In the genomic region with DNA sequence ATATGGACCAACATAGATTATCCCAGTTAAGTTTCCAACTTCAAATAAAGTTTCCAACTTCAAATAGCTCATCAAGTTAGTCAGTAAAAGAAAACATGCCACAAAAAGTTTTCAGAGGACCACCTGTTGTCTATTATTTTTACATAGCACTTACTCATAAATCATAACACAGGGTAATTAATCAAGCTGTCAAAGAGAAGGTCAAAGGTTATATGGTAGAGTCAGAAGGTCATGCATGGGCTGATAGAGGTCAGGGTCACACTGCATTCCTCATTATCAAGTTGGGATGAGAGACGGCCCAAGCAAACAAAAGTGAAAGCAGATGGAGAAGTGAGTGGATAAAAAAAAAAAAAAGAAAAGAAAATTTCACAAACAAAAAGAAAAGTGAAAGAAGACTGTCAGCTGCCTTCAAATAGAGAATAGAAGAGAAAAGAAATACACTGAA, we compare ENCODE assay signal across 10 cellular contexts.
DNase-seq lines count a peak whose midpoint lies in the region; ATAC-seq and TF ChIP-seq lines count a peak whose summit lies in the region.
"Had no signal": no experiment of that assay in that cellular context is flagged by ENCODE, and none has a peak within 500 bp of the region (broad histone marks: within the 10 kb centered on the region; RNA-seq: fewer than 3 reads in every experiment).

No MANE protein-coding gene starts in this region.

- H3K4me1 ChIP-seq in MM.1S (ENCODE audit: low read length): no peaks in the 10 kb centered on the region
- H3K4me1 ChIP-seq in uterus: no peaks in the 10 kb centered on the region

- H3K79me2 ChIP-seq in MM.1S (ENCODE audit: low read length): no peaks in the 10 kb centered on the region

- H3K9me3 ChIP-seq in MM.1S (replicated peaks; ENCODE audit: insufficient read depth, low read length) (no peaks in the 10 kb centered on the region), uterus (no peaks in the 10 kb centered on the region)

- no peak overlapping the region for H3K9ac ChIP-seq in MM.1S (ENCODE audit: low read length)

- no peaks in the 10 kb centered on the region; the same call in 1 of the 2 replicates for H3K9me2 ChIP-seq in MM.1S (replicated peaks; ENCODE audit: insufficient read depth, low read length)

- H3K27ac ChIP-seq in MM.1S (ENCODE audit: low read length): no peak overlapping the region
- peak overlapping the region in 1 of 2 donors; percentile 12 for H3K27ac ChIP-seq in uterus
- H3K27ac ChIP-seq: 22Rv1 had no signal

- no peak overlapping the region for H2AFZ ChIP-seq in MM.1S (ENCODE audit: low read length)

- no peak for TF ChIP-seq POLR2A in uterus (IDR thresholded peaks at IDR 0.05)

- intact Hi-C loops in uterus (cut with DNase I; ENCODE audit: low total_unique reads): no loop called here

- H3K27ac Mint-ChIP-seq in osteocyte (ENCODE audit: unreplicated experiment): peak overlapping the region; percentile 29
- H3K27ac Mint-ChIP-seq: progenitor cell of endocrine pancreas had no signal

- no peak for TF ChIP-seq CTCF in MM.1S (IDR thresholded peaks at IDR 0.05; ENCODE audit: low read length)
- no peak for TF ChIP-seq CTCF in choroid plexus epithelial cell (conservative IDR thresholded peaks at IDR 0.05; ENCODE audit: low read depth, low read length)
- no peak for TF ChIP-seq CTCF in osteocyte (IDR thresholded peaks at IDR 0.05)
- TF ChIP-seq CTCF in uterus (IDR thresholded peaks at IDR 0.05): no peak

- DNase-seq in DMS53 (lab: John Stamatoyannopoulos, UW): peak; percentile 6
- DNase-seq in DMS53 treated with DMSO at 0.1 percent for 48 hours (lab: John Stamatoyannopoulos, UW; ENCODE audit: unreplicated experiment): no peak
- peak; percentile 20 for DNase-seq in MM.1S
- DNase-seq in choroid plexus epithelial cell (ENCODE audit: low read depth): peak; percentile 57
- DNase-seq in osteocyte (ENCODE audit: extremely low spot score, unreplicated experiment): no peak
- DNase-seq in HPDE6-E6E7 (ENCODE audit: extremely low spot score): no peak
- DNase-seq in uterus: no peak

- H3K4me2 ChIP-seq in MM.1S (ENCODE audit: low read depth, low read length): peak overlapping the region; percentile 22; the same call in 1 of the 2 replicates

- ATAC-seq in HG03460 (IDR thresholded peaks at IDR 0.05; ENCODE audit: unreplicated experiment): no peak

- no peaks in the 10 kb centered on the region for H3F3A ChIP-seq in MM.1S (ENCODE audit: insufficient read depth, low read length)

- peaks cover 29% of the 10 kb centered on the region for H3K4me1 Mint-ChIP-seq in osteocyte (ENCODE audit: unreplicated experiment)

- H3K9me3 Mint-ChIP-seq in osteocyte (ENCODE audit: unreplicated experiment): no peaks in the 10 kb centered on the region

- H4K20me1 ChIP-seq in MM.1S (ENCODE audit: insufficient read depth, low read length): no peaks in the 10 kb centered on the region

- peak overlapping the region; percentile 62 for H3K4me3 Mint-ChIP-seq in osteocyte (ENCODE audit: unreplicated experiment)

- H3K27me3 Mint-ChIP-seq in osteocyte (ENCODE audit: unreplicated experiment): no peaks in the 10 kb centered on the region
- H3K27me3 Mint-ChIP-seq: progenitor cell of endocrine pancreas had no signal

- no peaks in the 10 kb centered on the region for H3K36me3 Mint-ChIP-seq in osteocyte (ENCODE audit: unreplicated experiment)

- no peaks in the 10 kb centered on the region for H3K36me3 ChIP-seq in MM.1S (replicated peaks; ENCODE audit: insufficient read depth, low read length)
- H3K36me3 ChIP-seq in uterus: peaks cover 0 to under 1% of the 10 kb centered on the region in 2 donors

- H3K27me3 ChIP-seq in MM.1S (replicated peaks; ENCODE audit: insufficient read depth, low read length) (no peaks in the 10 kb centered on the region), uterus (no peaks in the 10 kb centered on the region)

- no peak overlapping the region for H3K4me3 ChIP-seq in MM.1S (ENCODE audit: low read length)
- peak overlapping the region; percentile 26 for H3K4me3 ChIP-seq in choroid plexus epithelial cell (ENCODE audit: low read depth, low read length)
- no peak overlapping the region for H3K4me3 ChIP-seq in uterus

Comparison
In these comparisons a context has a peak if more than half of its experiments do, and no peak if none do; other contexts are left out.
1. DNase-seq: peak in DMS53 (single experiment), MM.1S (single experiment) and choroid plexus epithelial cell (single experiment); none in DMS53 treated with DMSO at 0.1 percent for 48 hours (single experiment), osteocyte (single experiment), HPDE6-E6E7 (single experiment) and uterus (0 of 2).